9 cellular contexts compared by ENCODE assay signal in genomic region chr2:170815311-170815710, GRCh38. TPM values are rescaled to one million over a fixed set of nuclear protein-coding genes. Genes with fewer than 3 reads are reported as not detected.
A peak's percentile ranks its signal among the peaks of the same experiment; 100 is the strongest.
DNase-seq lines count a peak whose midpoint lies in the region; ATAC-seq, FAIRE-seq and TF ChIP-seq lines count a peak whose summit lies in the region.
"Had no signal": no experiment of that assay in that cellular context is flagged by ENCODE, and none has a peak within 500 bp of the region (broad histone marks: within the 10 kb centered on the region; RNA-seq: fewer than 3 reads in every experiment).

No MANE protein-coding gene starts in this region.

- no peak overlapping the region for H3K27ac ChIP-seq in CD4-positive, alpha-beta T cell (ENCODE audit: low read depth, low read length)
- H3K27ac ChIP-seq in HCT116 (ENCODE audit: low read depth, low read length) = no peak overlapping the region
- H3K27ac ChIP-seq in mesodermal cell (ENCODE audit: low read depth, low read length, severe bottlenecking) = no peak overlapping the region

- no peak for DNase-seq in CD4-positive, alpha-beta T cell
- DNase-seq in HCT116 (ENCODE audit: low read depth, low spot score) = no peak
- DNase-seq in NCI-H1417 (lab: John Stamatoyannopoulos, UW) = no peak
- no peak for DNase-seq in germinal center (ENCODE audit: low spot score)
- no peak for DNase-seq in urothelium cell line (ENCODE audit: low spot score)

- H3K4me3 ChIP-seq in HCT116 (replicated peaks in 1 of 2; ENCODE audit: low read depth in 1 of 2, low read length in 2 of 2) (peak overlapping the region; percentile 53 to 67), mesodermal cell (ENCODE audit: extremely low read depth, insufficient read depth, low read length, poor library complexity, severe bottlenecking) (peak overlapping the region; percentile 66)

- no peak for TF ChIP-seq RAD21 in HCT116 (IDR thresholded peaks at IDR 0.05; ENCODE audit: low read depth)

- peak overlapping the region; percentile 84 for H3K4me3 Mint-ChIP-seq in CD4-positive, alpha-beta T cell
- peak overlapping the region; percentile 76 for H3K4me3 Mint-ChIP-seq in activated T-helper 17 cell treated with anti-CD3 and anti-CD28 coated beads, Interleukin-2, amount 50 U/mL, for 72 hours

- intact Hi-C loops in CD4-positive, alpha-beta T cell (cut with DNase I, micrococcal nuclease) = loop anchor here (1.0 to 10.0 kb wide), 8 partner anchors 329 to 581 kb away; no protein-coding TSS in a partner anchor
- intact Hi-C loops in HCT116 (cut with micrococcal nuclease) = loop anchor here (5.0 kb wide), 1 partner anchor 453 kb away; no protein-coding TSS in a partner anchor

- WGBS in mesodermal cell (ENCODE audit: insufficient coverage in 2 of 2), 2 experiments = 13 to 17% methylated on average over 6 to 13 of the region's 19 CpGs

- peaks cover 73% of the 10 kb centered on the region for H3K27me3 ChIP-seq in CD4-positive, alpha-beta T cell (ENCODE audit: control insufficient read depth, insufficient read depth, low read length)
- no peaks in the 10 kb centered on the region for H3K27me3 ChIP-seq in HCT116 (ENCODE audit: insufficient read depth, low read length)

- no peaks in the 10 kb centered on the region for H4K20me1 ChIP-seq in HCT116 (ENCODE audit: insufficient read depth)

- POLR2A ChIA-PET in CD4-positive, alpha-beta T cell (lab: Charles Lee) = interaction anchor here (1.5 kb wide), 1 partner anchor 308 kb away, joined by 4 read pairs; no protein-coding TSS in a partner anchor
- POLR2A ChIA-PET in HCT116 (lab: Charles Lee) = no interaction called here

- H3K27ac Mint-ChIP-seq in CD4-positive, alpha-beta T cell = no peak overlapping the region
- peak overlapping the region; percentile 81 for H3K27ac Mint-ChIP-seq in activated T-helper 17 cell treated with anti-CD3 and anti-CD28 coated beads, Interleukin-2, amount 50 U/mL, for 72 hours

- BruUV-seq in HCT116 (replicated peaks; lab: Mats Ljungman, UMichigan) = no TSS peak

- no peak for FAIRE-seq in urothelium cell line (lab: Jason Lieb, UNC)

- H3K36me3 Mint-ChIP-seq in CD4-positive, alpha-beta T cell (ENCODE audit: low read depth) = no peaks in the 10 kb centered on the region
- peaks cover 7% of the 10 kb centered on the region for H3K36me3 Mint-ChIP-seq in activated T-helper 17 cell treated with anti-CD3 and anti-CD28 coated beads, Interleukin-2, amount 50 U/mL, for 72 hours (ENCODE audit: low read depth)

- peak overlapping the region; percentile 90 for H2AFZ ChIP-seq in HCT116 (ENCODE audit: low read depth, low read length, poor library complexity, severe bottlenecking)

- ATAC-seq in CD4-positive, alpha-beta T cell (ENCODE audit: poor library complexity) = no peak
- ATAC-seq in HCT116 (peak; percentile 15), HG03457 (IDR thresholded peaks at IDR 0.05; ENCODE audit: unreplicated experiment) (no peak)
- ATAC-seq in activated T-helper 17 cell treated with anti-CD3 and anti-CD28 coated beads, Interleukin-2, amount 50 U/mL, for 72 hours (replicated peaks) = peak; percentile 4

- H3K4me1 Mint-ChIP-seq in CD4-positive, alpha-beta T cell (ENCODE audit: low read depth) = peaks cover 46% of the 10 kb centered on the region
- H3K4me1 Mint-ChIP-seq in activated T-helper 17 cell treated with anti-CD3 and anti-CD28 coated beads, Interleukin-2, amount 50 U/mL, for 72 hours = peaks cover 12% of the 10 kb centered on the region

- no peak for TF ChIP-seq POLR2A in HCT116 (IDR thresholded peaks at IDR 0.05; ENCODE audit: borderline replicate concordance, extremely low read depth, insufficient read depth, insufficient read length)

- peak overlapping the region; percentile 97 for H3K4me2 ChIP-seq in HCT116 (ENCODE audit: low read length)

- H3K9me2 ChIP-seq in HCT116 (ENCODE audit: insufficient read depth) = no peaks in the 10 kb centered on the region

- peak overlapping the region; percentile 64; the same call in 1 of the 2 replicates for H3K9ac ChIP-seq in HCT116 (ENCODE audit: low read length)

- CTCF ChIA-PET in CD4-positive, alpha-beta T cell (lab: Charles Lee) = interaction anchor here (0.7 to 1.0 kb wide), 3 partner anchors 10 to 406 kb away, joined by 3 read pairs; no protein-coding TSS in a partner anchor
- CTCF ChIA-PET in HCT116 (lab: Charles Lee) = interaction anchor here (0.6 to 6.1 kb wide), 18 partner anchors 10 to 578 kb away, joined by 3 to 87 read pairs (median 6); partner anchors contain the start of gene ERICH2

- H3K36me3 ChIP-seq in HCT116 (ENCODE audit: control insufficient read depth in 1 of 2, insufficient read depth in 2 of 2, low read length in 2 of 2) (no peaks in the 10 kb centered on the region), mesodermal cell (ENCODE audit: control insufficient read depth, insufficient read depth, low read length) (peaks cover 5% of the 10 kb centered on the region)

- H3K4me1 ChIP-seq in HCT116 (ENCODE audit: control insufficient read depth in 1 of 2, insufficient read depth in 2 of 2, low read length in 2 of 2) (peaks cover 3 to 22% of the 10 kb centered on the region in 2 experiments; a peak in 3 of 4 replicates), mesodermal cell (ENCODE audit: control insufficient read depth, insufficient read depth, low read length, poor library complexity, severe bottlenecking) (peaks cover 6% of the 10 kb centered on the region)

- RAD21 ChIA-PET in HCT116 (lab: Charles Lee; ENCODE audit: low non-redundant PET in 1 of 2, low total read pairs in 2 of 2, uncharacterized antibody in 2 of 2, unreplicated experiment in 2 of 2) = interaction anchor here (0.6 to 1.0 kb wide), 6 partner anchors 45 to 1363 kb away, joined by 3 to 4 read pairs (median 4); partner anchors contain the start of gene ERICH2 (in 1 of the 2)

- H3K27me3 Mint-ChIP-seq in CD4-positive, alpha-beta T cell = peaks cover 86% of the 10 kb centered on the region
- H3K27me3 Mint-ChIP-seq in activated T-helper 17 cell treated with anti-CD3 and anti-CD28 coated beads, Interleukin-2, amount 50 U/mL, for 72 hours = peaks cover 45% of the 10 kb centered on the region

- TF ChIP-seq CTCF in CD4-positive, alpha-beta T cell (IDR thresholded peaks at IDR 0.05) = no peak
- TF ChIP-seq CTCF in HCT116 (IDR thresholded peaks at IDR 0.05 in 2 of 3, conservative IDR thresholded peaks at IDR 0.05 in 1 of 3; ENCODE audit: borderline replicate concordance in 1 of 3, insufficient read depth in 1 of 3, low read depth in 2 of 3, low read length in 2 of 3) = no peak

- no peaks in the 10 kb centered on the region for H3K9me3 ChIP-seq in CD4-positive, alpha-beta T cell (ENCODE audit: control insufficient read depth, low read length)
- H3K9me3 ChIP-seq in HCT116 (ENCODE audit: control insufficient read depth in 1 of 2, insufficient read depth in 1 of 2, low read depth in 1 of 2, low read length in 2 of 2) (no peaks in the 10 kb centered on the region), mesodermal cell (ENCODE audit: control insufficient read depth, low read length) (no peaks in the 10 kb centered on the region)

- no peaks in the 10 kb centered on the region for H3K79me2 ChIP-seq in HCT116 (ENCODE audit: insufficient read depth, low read length)

- no peaks in the 10 kb centered on the region for H3K9me3 Mint-ChIP-seq in CD4-positive, alpha-beta T cell
- H3K9me3 Mint-ChIP-seq in activated T-helper 17 cell treated with anti-CD3 and anti-CD28 coated beads, Interleukin-2, amount 50 U/mL, for 72 hours = no peaks in the 10 kb centered on the region

TF ChIP-seq in HCT116, 20 proteins besides CTCF, POLR2A, EP300 and RAD21 (continues in another document):
- TF ChIP-seq FOSL1 (IDR thresholded peaks at IDR 0.05; ENCODE audit: low read depth) (no peak), CEBPB (IDR thresholded peaks at IDR 0.05; ENCODE audit: low read depth) (no peak), ZBTB33 (IDR thresholded peaks at IDR 0.05; ENCODE audit: extremely low read depth, insufficient replicate concordance, low read length) (no peak), ELF1 (IDR thresholded peaks at IDR 0.05; ENCODE audit: borderline replicate concordance, low read depth) (no peak)

RNA-seq across cellular contexts. Expression of gene GAD1, which starts 1.4 kb away (rescaled TPM):
- total RNA-seq in CD4-positive, alpha-beta T cell = not detected
- total RNA-seq in HCT116 (2021; ENCODE audit: unreplicated experiment) = 11.0 TPM
- 7.9 and 8.3 TPM in 2 replicates for polyA plus RNA-seq in HCT116 (2012)
- total RNA-seq in activated T-helper 17 cell treated with anti-CD3 and anti-CD28 coated beads, Interleukin-2, amount 50 U/mL, for 72 hours = 1 to 10 TPM in 1 of 2 donors, under 1 TPM in 1; 0.73 to 7.1 TPM
- polyA plus RNA-seq in mesodermal cell (2013, experiment 1 of 2) = 65.2 TPM
- polyA plus RNA-seq in mesodermal cell (2013, experiment 2 of 2) = 47.4 TPM

RNA-seq across cellular contexts. Expression of gene ERICH2, which starts 45.1 kb away (rescaled TPM):
- total RNA-seq in CD4-positive, alpha-beta T cell = not detected
- 2.4 TPM for total RNA-seq in HCT116 (2021; ENCODE audit: unreplicated experiment)
- 2.0 and 2.3 TPM in 2 replicates for polyA plus RNA-seq in HCT116 (2012)
- total RNA-seq in activated T-helper 17 cell treated with anti-CD3 and anti-CD28 coated beads, Interleukin-2, amount 50 U/mL, for 72 hours = not detected
- 3.1 TPM for polyA plus RNA-seq in mesodermal cell (2013, experiment 1 of 2)
- polyA plus RNA-seq in mesodermal cell (2013, experiment 2 of 2) = 4.3 TPM
- total RNA-seq: endothelial cell of umbilical vein had no signal
- polyA plus RNA-seq: endothelial cell of umbilical vein had no signal

Comparison
In these comparisons a context has a peak if more than half of its experiments do, and no peak if none do; other contexts are left out.
1. ATAC-seq: peak in HCT116 (single experiment) and activated T-helper 17 cell treated with anti-CD3 and anti-CD28 coated beads, Interleukin-2, amount 50 U/mL, for 72 hours (single experiment); none in CD4-positive, alpha-beta T cell (single experiment) and HG03457 (single experiment).